ENCODE assay signal across 8 cellular contexts in the genomic region with DNA sequence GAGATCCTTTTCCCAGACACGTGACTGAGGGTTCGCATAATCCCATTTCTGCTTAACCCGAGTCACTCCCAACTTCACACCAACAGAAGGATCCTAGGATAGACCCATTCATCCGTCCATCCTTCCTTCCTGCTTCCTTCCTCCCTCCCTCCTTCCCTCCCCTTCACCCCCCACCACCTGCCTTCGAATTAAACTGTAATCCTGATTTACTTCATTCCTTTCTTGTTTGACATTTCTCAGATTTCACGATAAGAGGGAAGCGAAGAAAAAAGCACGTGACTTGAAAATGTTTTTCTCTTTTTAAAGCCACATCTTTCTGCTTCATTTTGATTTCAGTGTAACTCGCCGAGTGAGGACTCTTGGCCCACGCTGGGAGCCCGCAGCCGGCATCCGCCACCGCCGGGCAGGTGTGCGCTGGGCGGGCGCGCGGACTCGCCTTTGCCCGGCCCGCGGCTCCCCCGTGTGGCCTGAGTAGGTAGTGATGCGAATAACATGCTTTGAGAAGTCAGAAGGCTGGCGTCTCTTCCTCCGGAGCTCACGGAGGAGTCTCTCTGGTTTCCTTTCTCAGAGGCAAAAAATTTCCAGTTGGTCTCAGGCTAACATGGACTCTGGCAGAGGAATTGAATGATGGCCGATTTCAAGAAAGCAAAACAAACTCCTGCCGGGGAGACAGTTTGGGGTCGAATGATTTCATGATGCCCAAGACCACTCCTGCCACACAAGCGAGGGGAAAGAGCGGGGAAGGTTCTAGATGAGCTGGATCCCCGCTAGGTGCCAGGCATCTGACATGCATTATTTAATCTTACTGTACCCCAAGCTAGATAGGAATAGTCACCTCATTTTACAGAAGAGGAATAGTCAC.
DNase-seq lines count a peak whose midpoint lies in the region; ATAC-seq and TF ChIP-seq lines count a peak whose summit lies in the region.

No MANE protein-coding gene starts in this region.

- 12% methylated on average over 36 of the region's 36 CpGs for WGBS in right cardiac atrium

- no peaks in the 10 kb centered on the region for H3K9me3 ChIP-seq in right cardiac atrium (ENCODE audit: control insufficient read depth, low read length)

- intact Hi-C loops in right cardiac atrium (cut with DNase I) = loop anchor here in 3 of 4 donors (5.0 to 10.0 kb wide), 5 partner anchors 439 to 636 kb away; no protein-coding TSS in a partner anchor

- DNase-seq in HCEC 1CT (peak; percentile 50), NAMALWA (ENCODE audit: low spot score) (peak; percentile 79), T-helper 2 cell (peak; percentile 55 to 79 (median 65)), amniotic stem cell (lab: John Stamatoyannopoulos, UW) (peak; percentile 36), right cardiac atrium (peak; percentile 74 to 94 (median 87)), renal cortical epithelial cell (ENCODE audit: low read depth) (peak; percentile 16), OCI-M2 (lab: John Stamatoyannopoulos, UW; ENCODE audit: unreplicated experiment) (no peak)

- peak; percentile 81 to 87 for ATAC-seq in right cardiac atrium

- no peak overlapping the region for H3K27ac ChIP-seq in right cardiac atrium (ENCODE audit: low read length)

- TF ChIP-seq CTCF in GM12873 (IDR thresholded peaks at IDR 0.05; ENCODE audit: insufficient read depth, low read depth, low read length, missing control alignments) = peak; percentile 84

- H3K27me3 ChIP-seq in right cardiac atrium (ENCODE audit: control insufficient read depth, insufficient read depth) = no peaks in the 10 kb centered on the region

- H3K4me1 ChIP-seq in right cardiac atrium (ENCODE audit: control insufficient read depth, insufficient read depth, low read length) = no peaks in the 10 kb centered on the region

- H3K4me3 ChIP-seq in right cardiac atrium (ENCODE audit: low read length) = peak overlapping the region; percentile 27
